Comparison of ENCODE assay signal across 12 cellular contexts in the genomic region with DNA sequence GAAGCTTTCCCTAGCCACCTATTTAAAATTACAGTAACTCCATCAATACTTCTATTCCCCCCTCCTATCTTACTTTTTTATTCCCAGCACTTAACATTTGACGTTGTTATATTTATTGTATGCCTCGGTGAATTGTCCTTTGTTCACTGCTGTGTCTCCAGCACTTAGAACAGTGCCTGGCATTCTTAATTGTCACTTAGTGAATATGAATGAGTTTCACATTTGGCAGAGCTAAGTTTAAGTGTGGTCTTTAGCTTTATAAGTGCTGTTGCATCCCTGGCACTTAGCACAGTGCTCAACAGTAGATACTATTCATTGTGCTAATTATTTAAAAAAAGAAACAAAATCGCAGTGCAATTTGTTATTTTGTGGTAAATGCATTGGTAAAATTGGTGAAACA.
DNase-seq lines count a peak whose midpoint lies in the region; ATAC-seq lines count a peak whose summit lies in the region.
"Had no signal": no experiment of that assay in that cellular context is flagged by ENCODE, and none has a peak within 500 bp of the region (broad histone marks: within the 10 kb centered on the region; RNA-seq: fewer than 3 reads in every experiment).

No MANE protein-coding gene starts in this region.

- H3K27me3 ChIP-seq in CD4-positive, CD25-positive, alpha-beta regulatory T cell (ENCODE audit: control insufficient read depth, insufficient read depth, low read length) = no peaks in the 10 kb centered on the region
- H3K27me3 ChIP-seq in HUES48 (ENCODE audit: control insufficient read depth, insufficient read depth, low read length) (no peaks in the 10 kb centered on the region), neuronal stem cell (ENCODE audit: control insufficient read depth in 3 of 3, insufficient read depth in 3 of 3, low read depth in 1 of 3, low read length in 3 of 3) (no peaks in the 10 kb centered on the region)
- H3K27me3 ChIP-seq: SJSA1 had no signal

- no peak overlapping the region for H3K18ac ChIP-seq in neuronal stem cell (ENCODE audit: low read length)

- peak overlapping the region; percentile 17 for H3K4me3 ChIP-seq in CD4-positive, CD25-positive, alpha-beta regulatory T cell (ENCODE audit: low read depth, low read length)
- peak overlapping the region; percentile 90; the same call in 1 of the 2 replicates for H3K4me3 ChIP-seq in HUES48 (ENCODE audit: low read depth, low read length)
- H3K4me3 ChIP-seq in neuronal stem cell (ENCODE audit: low read length in 2 of 2) = no peak overlapping the region
- H3K4me3 ChIP-seq: SJSA1 had no signal

- no peak for ATAC-seq in CD4-positive, CD25-positive, alpha-beta regulatory T cell (ENCODE audit: low read depth in 2 of 2)
- no peak for ATAC-seq in activated naive CD4-positive, alpha-beta T cell treated with anti-CD3 and anti-CD28 coated beads, Interleukin-2, amount 50 U/mL, for 72 hours
- ATAC-seq in naive B cell (ENCODE audit: low read depth in 2 of 2) = no peak
- ATAC-seq in HG02610 (IDR thresholded peaks at IDR 0.05; ENCODE audit: unreplicated experiment) = no peak
- ATAC-seq: left ventricle myocardium superior had no signal

- peaks cover 41% of the 10 kb centered on the region for H3K36me3 ChIP-seq in CD4-positive, CD25-positive, alpha-beta regulatory T cell (ENCODE audit: control insufficient read depth, insufficient read depth, low read length)
- peaks cover 56% of the 10 kb centered on the region for H3K36me3 ChIP-seq in HUES48 (ENCODE audit: control insufficient read depth, insufficient read depth, low read length)
- H3K36me3 ChIP-seq in neuronal stem cell (replicated peaks in 1 of 2; ENCODE audit: control insufficient read depth in 2 of 2, insufficient read depth in 2 of 2, low read length in 2 of 2) = peaks cover 17 to 54% of the 10 kb centered on the region in 2 donors

- DNase-seq in CD4-positive, CD25-positive, alpha-beta regulatory T cell = no peak
- DNase-seq in activated naive CD4-positive, alpha-beta T cell treated with anti-CD3 and anti-CD28 coated beads, Interleukin-2, amount 50 U/mL, for 72 hours (ENCODE audit: low spot score in 2 of 2) = no peak
- no peak for DNase-seq in naive B cell
- DNase-seq in kidney tubule cell (ENCODE audit: low spot score) = no peak
- no peak for DNase-seq in neuronal stem cell (ENCODE audit: low spot score)
- DNase-seq in stimulated activated CD4-positive, alpha-beta T cell treated with anti-CD3 and anti-CD28 coated beads, Interleukin-4, amount 100 ng/mL, for 1 hour = no peak
- DNase-seq: caudate nucleus, left ventricle myocardium superior, NCI-H345 had no signal

- peaks cover 30% of the 10 kb centered on the region for H3K4me1 ChIP-seq in CD4-positive, CD25-positive, alpha-beta regulatory T cell (ENCODE audit: control insufficient read depth, insufficient read depth, low read length, poor library complexity, severe bottlenecking)
- H3K4me1 ChIP-seq in HUES48 (ENCODE audit: control insufficient read depth, insufficient read depth, low read length) = 0 out of 2 replicates have a peak, but pooled peaks cover 3% of the 10 kb centered on the region
- H3K4me1 ChIP-seq in neuronal stem cell (ENCODE audit: control insufficient read depth in 2 of 2, insufficient read depth in 1 of 2, low read depth in 1 of 2, low read length in 2 of 2) = peaks cover 2% of the 10 kb centered on the region in 2 donors

- no peak overlapping the region for H3K23ac ChIP-seq in neuronal stem cell (ENCODE audit: low read depth, low read length, poor library complexity)

- no peak overlapping the region for H3K4me2 ChIP-seq in neuronal stem cell (ENCODE audit: insufficient read depth, low read length, poor library complexity, severe bottlenecking)

- H3K36me3 Mint-ChIP-seq in CD4-positive, CD25-positive, alpha-beta regulatory T cell = peaks cover 35% of the 10 kb centered on the region
- peaks cover 44 to 49% of the 10 kb centered on the region in 2 donors for H3K36me3 Mint-ChIP-seq in activated naive CD4-positive, alpha-beta T cell treated with anti-CD3 and anti-CD28 coated beads, Interleukin-2, amount 50 U/mL, for 72 hours
- H3K36me3 Mint-ChIP-seq in naive B cell = peaks cover 24 to 29% of the 10 kb centered on the region in 2 donors

- peak overlapping the region; percentile 94 to 96 (median 96) for H3K4me3 Mint-ChIP-seq in CD4-positive, CD25-positive, alpha-beta regulatory T cell
- H3K4me3 Mint-ChIP-seq in naive B cell = peak overlapping the region; percentile 89 to 99 (median 96)

- no peak overlapping the region for H2BK5ac ChIP-seq in neuronal stem cell (ENCODE audit: low read length)

- H3K4ac ChIP-seq in neuronal stem cell (ENCODE audit: low read length) = no peak overlapping the region

- peak overlapping the region; percentile 15 to 95 (median 94) for H3K27ac Mint-ChIP-seq in CD4-positive, CD25-positive, alpha-beta regulatory T cell
- H3K27ac Mint-ChIP-seq in activated naive CD4-positive, alpha-beta T cell treated with anti-CD3 and anti-CD28 coated beads, Interleukin-2, amount 50 U/mL, for 72 hours = peak overlapping the region; percentile 96
- peak overlapping the region in 4 of 6 donors; percentile 61 to 97 (median 91) for H3K27ac Mint-ChIP-seq in naive B cell

- no peak overlapping the region for H2BK15ac ChIP-seq in neuronal stem cell (ENCODE audit: low read length)

- no peak overlapping the region for H2AK5ac ChIP-seq in neuronal stem cell (ENCODE audit: low read depth, low read length)

- no peak overlapping the region for H4K91ac ChIP-seq in neuronal stem cell (ENCODE audit: low read depth, low read length, poor library complexity)

- H3K79me1 ChIP-seq in neuronal stem cell (ENCODE audit: low read depth, low read length) = peaks cover 3% of the 10 kb centered on the region

- H3K4me1 Mint-ChIP-seq in CD4-positive, CD25-positive, alpha-beta regulatory T cell = peaks cover 28 to 57% (median 42%) of the 10 kb centered on the region in 4 donors
- H3K4me1 Mint-ChIP-seq in naive B cell = peaks cover 33 to 43% (median 42%) of the 10 kb centered on the region in 3 donors

- H4K8ac ChIP-seq in neuronal stem cell (ENCODE audit: low read depth, low read length) = no peak overlapping the region

- H2BK12ac ChIP-seq in neuronal stem cell (ENCODE audit: low read length) = no peak overlapping the region

- H3K27ac ChIP-seq in CD4-positive, CD25-positive, alpha-beta regulatory T cell (ENCODE audit: insufficient read depth, low read length, poor library complexity, severe bottlenecking) = no peak overlapping the region
- no peak overlapping the region for H3K27ac ChIP-seq in HUES48 (ENCODE audit: low read depth, low read length)
- H3K27ac ChIP-seq in neuronal stem cell (replicated peaks; ENCODE audit: low read length) = no peak overlapping the region
- H3K27ac ChIP-seq: SJSA1 had no signal

- H3K27me3 Mint-ChIP-seq in CD4-positive, CD25-positive, alpha-beta regulatory T cell = no peaks in the 10 kb centered on the region
- no peaks in the 10 kb centered on the region for H3K27me3 Mint-ChIP-seq in naive B cell

- H3K14ac ChIP-seq in neuronal stem cell (ENCODE audit: low read length) = no peak overlapping the region

- H2BK120ac ChIP-seq in neuronal stem cell (ENCODE audit: low read depth, low read length) = no peak overlapping the region

- no peaks in the 10 kb centered on the region for H3K9me3 ChIP-seq in CD4-positive, CD25-positive, alpha-beta regulatory T cell (ENCODE audit: control insufficient read depth in 2 of 2, low read length in 2 of 2)
- H3K9me3 ChIP-seq in HUES48 (ENCODE audit: control insufficient read depth, insufficient read depth, low read length) = no peaks in the 10 kb centered on the region
- H3K9me3 ChIP-seq in neuronal stem cell (replicated peaks in 1 of 2; ENCODE audit: control insufficient read depth in 2 of 2, insufficient read depth in 1 of 2, low read depth in 1 of 2, low read length in 2 of 2) = no peaks in the 10 kb centered on the region
- H3K9me3 ChIP-seq: SJSA1 had no signal

- no peak overlapping the region for H3K9ac ChIP-seq in HUES48 (ENCODE audit: low read depth, low read length)
- no peak overlapping the region for H3K9ac ChIP-seq in neuronal stem cell (ENCODE audit: low read depth, low read length, poor library complexity)

- H3K9me3 Mint-ChIP-seq in CD4-positive, CD25-positive, alpha-beta regulatory T cell = peaks cover 0 to 1% (median 0%) of the 10 kb centered on the region in 7 donors
- no peaks in the 10 kb centered on the region for H3K9me3 Mint-ChIP-seq in activated naive CD4-positive, alpha-beta T cell treated with anti-CD3 and anti-CD28 coated beads, Interleukin-2, amount 50 U/mL, for 72 hours
- H3K9me3 Mint-ChIP-seq in naive B cell = no peaks in the 10 kb centered on the region

- WGBS in neuronal stem cell (ENCODE audit: extremely low coverage in 2 of 2, insufficient read length in 2 of 2, insufficient replicate concordance in 1 of 2), 2 donors = 100% methylated on average over 1 of the region's 3 CpGs; no CpG with 5 or more reads in 1 of the 2 donors

- H2AFZ ChIP-seq in neuronal stem cell (ENCODE audit: low read length) = no peak overlapping the region

Comparison
In these comparisons a context has a peak if more than half of its experiments do, and no peak if none do; other contexts are left out.
1. H3K4me3 ChIP-seq: peak in CD4-positive, CD25-positive, alpha-beta regulatory T cell (single experiment) and HUES48 (single experiment); none in neuronal stem cell (0 of 2).
2. Peak in every context shown above with its lines, with median percentiles within 50 percentile points of each other: H3K27ac Mint-ChIP-seq.